In the genomic region with DNA sequence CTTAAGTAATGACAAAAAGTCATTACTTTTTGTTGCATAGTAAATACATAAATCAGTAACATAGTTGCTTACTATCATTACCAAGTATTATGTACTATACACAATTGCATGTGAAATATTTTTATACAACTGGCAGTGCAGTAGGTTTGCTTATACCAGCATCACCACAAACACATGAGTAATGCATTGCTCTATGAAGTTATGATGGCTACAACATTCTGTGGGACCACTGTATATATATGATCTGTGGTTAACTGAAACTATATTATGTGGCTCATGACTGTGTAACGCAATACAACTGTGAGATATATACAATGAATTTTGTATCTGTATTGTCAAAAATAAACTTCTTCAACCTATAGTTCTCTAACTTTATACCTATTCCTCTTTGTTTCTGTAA, we compare ENCODE assay signal across 28 cellular contexts.
"Had no signal": no experiment of that assay in that cellular context is flagged by ENCODE, and none has a peak within 500 bp of the region (broad histone marks: within the 10 kb centered on the region; RNA-seq: fewer than 3 reads in every experiment).

No MANE protein-coding gene starts in this region.

- ATAC-seq: natural killer cell; psoas muscle; right cardiac atrium; right lobe of liver; stimulated activated memory B cell treated with anti-CD40 and anti-IgM and Interleukin-4, amounts not matched to agents 10 μg/mL and 1 μg/mL and 100 μg/mL, for 72 hours; stimulated activated naive CD8-positive, alpha-beta T cell treated with anti-CD3 and anti-CD28 coated beads, Interleukin-15, amount 100 ng/mL, for 72 hours; stimulated activated naive CD8-positive, alpha-beta T cell treated with anti-CD3 and anti-CD28 coated beads, Interleukin-15, Interleukin-2, amounts not matched to agents 100 U/mL and 50 U/mL, for 24 hours; upper lobe of right lung had no signal

- H3K27ac ChIP-seq: neural progenitor cell, ovary, parathyroid adenoma, psoas muscle, right lobe of liver, skin epidermis, spleen, suprapubic skin, testis, tibial artery, transverse colon, upper lobe of right lung, vagina had no signal

- H3K27me3 ChIP-seq: neural progenitor cell, ovary, right lobe of liver, spleen, suprapubic skin, testis, tibial artery, transverse colon, upper lobe of right lung, vagina had no signal

- H3K9me3 ChIP-seq: ovary, psoas muscle, right lobe of liver, spleen, suprapubic skin, testis, tibial artery, transverse colon, upper lobe of right lung, vagina had no signal

- DNase-seq: natural killer cell; occipital lobe; ovary; posterior cingulate gyrus; psoas muscle; right cardiac atrium; right lobe of liver; spleen; stimulated activated CD4-positive, alpha-beta T cell treated with anti-CD3 and anti-CD28 coated beads, Interleukin-12 subunit alpha, Interleukin-12 subunit beta, amount 100 ng/mL, for 4 hours; stimulated activated CD4-positive, alpha-beta T cell treated with anti-CD3 and anti-CD28 coated beads, Interleukin-1b, Interleukin-23, amount 100 ng/mL, for 48 hours; stimulated activated CD4-positive, alpha-beta T cell treated with anti-CD3 and anti-CD28 coated beads, Interleukin-4, amount 100 ng/mL, for 1 hour; stimulated activated CD4-positive, alpha-beta T cell treated with anti-CD3 and anti-CD28 coated beads, Interleukin-4, amount 100 ng/mL, for 4 hours; stimulated activated CD8-positive, alpha-beta memory T cell treated with anti-CD3 and anti-CD28 coated beads, Interleukin-4, amount 100 ng/mL, for 48 hours; stimulated activated naive CD4-positive, alpha-beta T cell; stimulated activated naive CD8-positive, alpha-beta T cell treated with anti-CD3 and anti-CD28 coated beads, Interleukin-15, amount 100 ng/mL, for 72 hours; stimulated activated naive CD8-positive, alpha-beta T cell treated with anti-CD3 and anti-CD28 coated beads, Interleukin-15, Interleukin-2, amounts not matched to agents 100 U/mL and 50 U/mL, for 24 hours; substantia nigra; testis; tibial artery; transverse colon; upper lobe of right lung had no signal

- H3K4me3 ChIP-seq: neural progenitor cell, ovary, psoas muscle, right lobe of liver, skin epidermis, smooth muscle cell, spleen, suprapubic skin, testis, tibial artery, transverse colon, upper lobe of right lung, vagina had no signal
